Comparison of ENCODE assay signal across 12 cellular contexts in genomic region chr15:101170568-101171350, GRCh38.
DNase-seq lines count a peak whose midpoint lies in the region; ATAC-seq and TF ChIP-seq lines count a peak whose summit lies in the region.
"Had no signal": no experiment of that assay in that cellular context is flagged by ENCODE, and none has a peak within 500 bp of the region (broad histone marks: within the 10 kb centered on the region; RNA-seq: fewer than 3 reads in every experiment).

No MANE protein-coding gene starts in this region.

- peak; percentile 80 for DNase-seq in GM04503 (ENCODE audit: low read depth)
- peak; percentile 81 for DNase-seq in RWPE1 (ENCODE audit: low spot score)
- peak; percentile 74 for DNase-seq in fibroblast of pulmonary artery (ENCODE audit: low read depth)
- no peak for DNase-seq in stimulated activated effector memory CD8-positive, alpha-beta T cell treated with anti-CD3 and anti-CD28 coated beads, Interleukin-12 subunit alpha, Interleukin-12 subunit beta, amount 100 ng/mL, for 72 hours (ENCODE audit: low spot score in 2 of 2)
- no peak for DNase-seq in T1000 (lab: John Stamatoyannopoulos, UW)
- no peak for DNase-seq in NCI-H1436 treated with DMSO at 0.1 percent for 48 hours (lab: John Stamatoyannopoulos, UW)
- DNase-seq in stimulated activated CD4-positive, alpha-beta T cell treated with anti-CD3 and anti-CD28 coated beads, Interleukin-4, amount 100 ng/mL, for 1 hour, result no peak
- no peak for DNase-seq in stimulated activated naive CD4-positive, alpha-beta T cell treated with Interleukin-2 at 50 U/mL for 16 hours (lab: John Stamatoyannopoulos, UW)
- DNase-seq: NCI-H526 treated with DMSO at 0.1 percent for 48 hours, T-cell had no signal

- CTCF ChIA-PET in RWPE1 (lab: Yijun Ruan, JAX), result interaction anchor here (0.5 to 1.3 kb wide), 4 partner anchors 10 to 70 kb away, joined by 3 to 4 read pairs (median 3); no protein-coding TSS in a partner anchor

- peaks cover 53% of the 10 kb centered on the region for H3K4me1 Mint-ChIP-seq in stimulated activated effector memory CD8-positive, alpha-beta T cell treated with anti-CD3 and anti-CD28 coated beads, Interleukin-12 subunit alpha, Interleukin-12 subunit beta, amount 100 ng/mL, for 72 hours

- TF ChIP-seq CTCF in RWPE1 (conservative IDR thresholded peaks at IDR 0.05; ENCODE audit: low read depth) (no peak), fibroblast of pulmonary artery (IDR thresholded peaks at IDR 0.05; ENCODE audit: low read length, missing control alignments) (no peak)

- peaks cover 86% of the 10 kb centered on the region for H3K36me3 Mint-ChIP-seq in stimulated activated effector memory CD8-positive, alpha-beta T cell treated with anti-CD3 and anti-CD28 coated beads, Interleukin-12 subunit alpha, Interleukin-12 subunit beta, amount 100 ng/mL, for 72 hours

- peak overlapping the region; percentile 93 for H3K27ac Mint-ChIP-seq in stimulated activated effector memory CD8-positive, alpha-beta T cell treated with anti-CD3 and anti-CD28 coated beads, Interleukin-12 subunit alpha, Interleukin-12 subunit beta, amount 100 ng/mL, for 72 hours
- H3K27ac Mint-ChIP-seq: memory B cell, T-cell had no signal

- no peak for ATAC-seq in stimulated activated effector memory CD8-positive, alpha-beta T cell treated with anti-CD3 and anti-CD28 coated beads, Interleukin-12 subunit alpha, Interleukin-12 subunit beta, amount 100 ng/mL, for 72 hours
- ATAC-seq: T-cell had no signal

- H3K4me3 Mint-ChIP-seq in stimulated activated effector memory CD8-positive, alpha-beta T cell treated with anti-CD3 and anti-CD28 coated beads, Interleukin-12 subunit alpha, Interleukin-12 subunit beta, amount 100 ng/mL, for 72 hours, result no peak overlapping the region
- H3K4me3 Mint-ChIP-seq: memory B cell, T-cell had no signal

- no peak overlapping the region for H3K4me3 ChIP-seq in fibroblast of pulmonary artery (replicated peaks; ENCODE audit: low read depth, low read length)
- H3K4me3 ChIP-seq: cardiac muscle cell had no signal

- H3K27ac ChIP-seq in RWPE1, result peak overlapping the region; percentile 96
- H3K27ac ChIP-seq: cardiac muscle cell had no signal

- POLR2A ChIA-PET in RWPE1 (lab: Yijun Ruan, JAX; ENCODE audit: low non-redundant PET), result no interaction called here

- peaks cover 6% of the 10 kb centered on the region for H3K9me3 Mint-ChIP-seq in stimulated activated effector memory CD8-positive, alpha-beta T cell treated with anti-CD3 and anti-CD28 coated beads, Interleukin-12 subunit alpha, Interleukin-12 subunit beta, amount 100 ng/mL, for 72 hours

Comparison
In these comparisons a context has a peak if more than half of its experiments do, and no peak if none do; other contexts are left out.
1. DNase-seq: peak in GM04503 (single experiment), RWPE1 (single experiment) and fibroblast of pulmonary artery (single experiment); none in stimulated activated effector memory CD8-positive, alpha-beta T cell treated with anti-CD3 and anti-CD28 coated beads, Interleukin-12 subunit alpha, Interleukin-12 subunit beta, amount 100 ng/mL, for 72 hours (0 of 2), T1000 (single experiment), NCI-H1436 treated with DMSO at 0.1 percent for 48 hours (single experiment), stimulated activated CD4-positive, alpha-beta T cell treated with anti-CD3 and anti-CD28 coated beads, Interleukin-4, amount 100 ng/mL, for 1 hour (single experiment) and stimulated activated naive CD4-positive, alpha-beta T cell treated with Interleukin-2 at 50 U/mL for 16 hours (single experiment).